Comparison of ENCODE assay signal across 8 cellular contexts in genomic region chr20:63274381-63275228, GRCh38. TPM values are rescaled to one million over a fixed set of nuclear protein-coding genes. Genes with fewer than 3 reads are reported as not detected.
A peak's percentile ranks its signal among the peaks of the same experiment; 100 is the strongest.
DNase-seq lines count a peak whose midpoint lies in the region; ATAC-seq and TF ChIP-seq lines count a peak whose summit lies in the region.
"Had no signal": no experiment of that assay in that cellular context is flagged by ENCODE, and none has a peak within 500 bp of the region (broad histone marks: within the 10 kb centered on the region; RNA-seq: fewer than 3 reads in every experiment).

No MANE protein-coding gene starts in this region.

- CTCF ChIA-PET in activated CD8-positive, alpha-beta memory T cell treated with anti-CD3 and anti-CD28 coated beads, Interleukin-2, amount 10 ng/mL, durations not matched to agents 7 days and 5 days (lab: Charles Lee) = interaction anchor here (1.3 kb wide), 1 partner anchor 12 kb away, joined by 5 read pairs; no protein-coding TSS in a partner anchor
- CTCF ChIA-PET in mammary epithelial cell (lab: Charles Lee; ENCODE audit: low non-redundant PET) = no interaction called here

- no TSS peak for BruUV-seq in mammary epithelial cell (replicated peaks; lab: Mats Ljungman, UMichigan)

- peak overlapping the region; percentile 24 for H3K4me3 Mint-ChIP-seq in activated CD8-positive, alpha-beta memory T cell treated with anti-CD3 and anti-CD28 coated beads, Interleukin-2, amount 10 ng/mL, durations not matched to agents 7 days and 5 days

- H2AFZ ChIP-seq in mammary epithelial cell (ENCODE audit: low read depth, low read length) = no peak overlapping the region

- H4K20me1 ChIP-seq in mammary epithelial cell (ENCODE audit: insufficient read depth, low read length) = no peaks in the 10 kb centered on the region

- no peak for TF ChIP-seq CTCF in mammary epithelial cell (conservative IDR thresholded peaks at IDR 0.05 in 1 of 2, IDR thresholded peaks at IDR 0.05 in 1 of 2; ENCODE audit: extremely low read depth in 1 of 2, insufficient read depth in 1 of 2, low read depth in 1 of 2, low read length in 2 of 2)

- H3K27me3 ChIP-seq in mammary epithelial cell (ENCODE audit: insufficient read depth, low read length) (no peaks in the 10 kb centered on the region), skeletal muscle satellite cell (ENCODE audit: control insufficient read depth, insufficient read depth, low read length) (no peaks in the 10 kb centered on the region)
- H3K27me3 ChIP-seq: uterus had no signal

- H3K36me3 ChIP-seq in mammary epithelial cell (ENCODE audit: insufficient read depth, low read length) (peaks cover 3% of the 10 kb centered on the region), skeletal muscle satellite cell (ENCODE audit: insufficient read depth, low read length) (peaks cover 43% of the 10 kb centered on the region)
- H3K36me3 ChIP-seq: uterus had no signal

- H3K27ac Mint-ChIP-seq in activated CD8-positive, alpha-beta memory T cell treated with anti-CD3 and anti-CD28 coated beads, Interleukin-2, amount 10 ng/mL, durations not matched to agents 7 days and 5 days = no peak overlapping the region

- H3K4me1 Mint-ChIP-seq in activated CD8-positive, alpha-beta memory T cell treated with anti-CD3 and anti-CD28 coated beads, Interleukin-2, amount 10 ng/mL, durations not matched to agents 7 days and 5 days = peaks cover 26% of the 10 kb centered on the region

- H3K4me3 ChIP-seq in mammary epithelial cell (replicated peaks in 1 of 3; ENCODE audit: insufficient read depth in 1 of 3, low read depth in 2 of 3, low read length in 3 of 3) = peak overlapping the region in 1 of 3 experiments; percentile 5
- H3K4me3 ChIP-seq in skeletal muscle satellite cell (ENCODE audit: low read length) = peak overlapping the region; percentile 47

- H3K4me2 ChIP-seq in mammary epithelial cell (ENCODE audit: insufficient read depth, low read depth, low read length) (peak overlapping the region; percentile 59), skeletal muscle satellite cell (ENCODE audit: low read length) (peak overlapping the region; percentile 87)

- no peak overlapping the region for H3K9ac ChIP-seq in mammary epithelial cell (ENCODE audit: insufficient read depth, low read length)
- no peak overlapping the region for H3K9ac ChIP-seq in skeletal muscle satellite cell (ENCODE audit: low read depth, low read length)

- H3K27ac ChIP-seq in mammary epithelial cell (ENCODE audit: insufficient read depth, low read depth, low read length) = no peak overlapping the region
- H3K27ac ChIP-seq: uterus had no signal

- no peaks in the 10 kb centered on the region for H3K9me3 Mint-ChIP-seq in activated CD8-positive, alpha-beta memory T cell treated with anti-CD3 and anti-CD28 coated beads, Interleukin-2, amount 10 ng/mL, durations not matched to agents 7 days and 5 days (ENCODE audit: low read depth)

- dilution Hi-C loops in mammary epithelial cell (cut with HindIII; ENCODE audit: low sequenced_read_pairs) = loop anchor here (5.0 to 10.0 kb wide), 3 partner anchors 52 to 120 kb away; no protein-coding TSS in a partner anchor

- intact Hi-C loops in mammary epithelial cell (cut with micrococcal nuclease) = no loop called here

- DNase-seq in activated CD8-positive, alpha-beta memory T cell treated with anti-CD3 and anti-CD28 coated beads, Interleukin-2, amount 10 ng/mL, durations not matched to agents 7 days and 5 days = no peak
- no peak for DNase-seq in activated CD8-positive, alpha-beta memory T cell treated with anti-CD3 and anti-CD28 coated beads for 24 hours
- no peak for DNase-seq in mammary epithelial cell
- DNase-seq in HCEC 1CT = no peak
- DNase-seq: NCI-H1417, uterus had no signal

- in situ Hi-C loops in mammary epithelial cell (cut with MboI; ENCODE audit: low sequenced_read_pairs in 2 of 2) = no loop called here

- no peak for ATAC-seq in activated CD8-positive, alpha-beta memory T cell treated with anti-CD3 and anti-CD28 coated beads, Interleukin-2, amount 10 ng/mL, durations not matched to agents 7 days and 5 days
- no peak for ATAC-seq in GM21526 (IDR thresholded peaks at IDR 0.05; ENCODE audit: low FRiP score, unreplicated experiment)

- H3K9me3 ChIP-seq in mammary epithelial cell (replicated peaks; ENCODE audit: insufficient read depth, low read length) (no peaks in the 10 kb centered on the region), skeletal muscle satellite cell (replicated peaks; ENCODE audit: low read length) (no peaks in the 10 kb centered on the region)
- H3K9me3 ChIP-seq: uterus had no signal

- peaks cover 62% of the 10 kb centered on the region for H3K79me2 ChIP-seq in mammary epithelial cell (ENCODE audit: insufficient read depth, low read length)

- H3K4me1 ChIP-seq in mammary epithelial cell (ENCODE audit: insufficient read depth, low read length) = peaks cover 20% of the 10 kb centered on the region
- peaks cover 14% of the 10 kb centered on the region for H3K4me1 ChIP-seq in skeletal muscle satellite cell (ENCODE audit: control insufficient read depth, insufficient read depth, low read length)

- WGBS in mammary epithelial cell (ENCODE audit: low coverage, missing lambda C conversion rate) = 74% methylated on average over 15 of the region's 17 CpGs

- H3K36me3 Mint-ChIP-seq in activated CD8-positive, alpha-beta memory T cell treated with anti-CD3 and anti-CD28 coated beads, Interleukin-2, amount 10 ng/mL, durations not matched to agents 7 days and 5 days = peaks cover 3% of the 10 kb centered on the region

- H3K27me3 Mint-ChIP-seq in activated CD8-positive, alpha-beta memory T cell treated with anti-CD3 and anti-CD28 coated beads, Interleukin-2, amount 10 ng/mL, durations not matched to agents 7 days and 5 days = no peaks in the 10 kb centered on the region

RNA-seq across cellular contexts. Expression of gene ARFGAP1, which starts 2.0 kb away (rescaled TPM):
- 10 to 100 TPM; 79.6 to 90.2 TPM for total RNA-seq in activated CD8-positive, alpha-beta memory T cell treated with anti-CD3 and anti-CD28 coated beads, Interleukin-2, amount 10 ng/mL, durations not matched to agents 7 days and 5 days
- 10 to 100 TPM; 48.5 to 89.8 TPM for total RNA-seq in mammary epithelial cell
- polyA plus RNA-seq in mammary epithelial cell = 34.5 TPM
- polyA minus RNA-seq in mammary epithelial cell = 40.5 TPM
- 65.1 and 66.2 TPM in 2 replicates for total RNA-seq in skeletal muscle satellite cell (2012; rRNA removed)

RNA-seq across cellular contexts. Expression of gene COL20A1, which starts 18.4 kb away (rescaled TPM):
- total RNA-seq in activated CD8-positive, alpha-beta memory T cell treated with anti-CD3 and anti-CD28 coated beads, Interleukin-2, amount 10 ng/mL, durations not matched to agents 7 days and 5 days = not detected
- total RNA-seq in mammary epithelial cell = not detected
- not detected for polyA plus RNA-seq in mammary epithelial cell
- polyA minus RNA-seq in mammary epithelial cell = not detected
- total RNA-seq in skeletal muscle satellite cell (2012; rRNA removed) = not detected in 2 replicates

RNA-seq across cellular contexts. Expression of gene NKAIN4, which starts 20.3 kb away (rescaled TPM):
- not detected for total RNA-seq in activated CD8-positive, alpha-beta memory T cell treated with anti-CD3 and anti-CD28 coated beads, Interleukin-2, amount 10 ng/mL, durations not matched to agents 7 days and 5 days
- total RNA-seq in mammary epithelial cell = under 1 TPM in 1 of 2 donors, not detected in 1; 0.28 TPM
- not detected for polyA plus RNA-seq in mammary epithelial cell
- polyA minus RNA-seq in mammary epithelial cell = not detected
- 0.22 TPM in 1 of 2 replicates, not detected in the other for total RNA-seq in skeletal muscle satellite cell (2012; rRNA removed)

RNA-seq across cellular contexts. Expression of gene BIRC7, which starts 38.9 kb away (rescaled TPM):
- not detected for total RNA-seq in activated CD8-positive, alpha-beta memory T cell treated with anti-CD3 and anti-CD28 coated beads, Interleukin-2, amount 10 ng/mL, durations not matched to agents 7 days and 5 days
- total RNA-seq in mammary epithelial cell = not detected
- not detected for polyA plus RNA-seq in mammary epithelial cell
- not detected for polyA minus RNA-seq in mammary epithelial cell
- not detected in 2 replicates for total RNA-seq in skeletal muscle satellite cell (2012; rRNA removed)
- total RNA-seq: uterus had no signal

RNA-seq across cellular contexts. Expression of gene YTHDF1, which starts 58.7 kb away (rescaled TPM):
- total RNA-seq in activated CD8-positive, alpha-beta memory T cell treated with anti-CD3 and anti-CD28 coated beads, Interleukin-2, amount 10 ng/mL, durations not matched to agents 7 days and 5 days = 10 to 100 TPM; 37.2 to 42.6 TPM
- 10 to 100 TPM; 30.3 to 40.4 TPM for total RNA-seq in mammary epithelial cell
- 26.5 TPM for polyA plus RNA-seq in mammary epithelial cell
- polyA minus RNA-seq in mammary epithelial cell = 29.5 TPM
- 19.4 and 21.5 TPM in 2 replicates for total RNA-seq in skeletal muscle satellite cell (2012; rRNA removed)
